ENCODE assay signal across 27 cellular contexts in the genomic region with DNA sequence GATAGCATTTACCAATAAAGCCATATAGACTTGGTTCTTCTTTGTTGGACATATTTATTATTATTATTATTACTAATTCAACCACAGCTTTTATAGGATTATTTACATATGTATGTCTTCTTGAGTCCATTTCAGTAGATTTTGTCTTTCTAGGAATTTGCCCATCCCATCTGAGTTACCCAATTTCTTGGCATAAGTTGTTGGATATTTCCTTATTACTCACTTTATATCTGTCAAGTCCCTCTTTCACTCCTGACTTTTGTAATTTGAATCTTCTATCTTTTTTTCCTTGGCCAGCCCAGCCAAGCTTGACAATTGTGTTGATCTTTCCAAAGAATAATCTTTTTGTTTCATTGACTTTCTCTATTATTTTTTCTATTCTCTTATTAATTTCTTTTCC.
"Had no signal": no experiment of that assay in that cellular context is flagged by ENCODE, and none has a peak within 500 bp of the region (broad histone marks: within the 10 kb centered on the region; RNA-seq: fewer than 3 reads in every experiment).

No MANE protein-coding gene starts in this region.

- H3K9me3 ChIP-seq: left ventricle myocardium inferior, mucosa of descending colon, ovary, right atrium auricular region, right lobe of liver, tibial nerve, upper lobe of left lung, vagina had no signal

- DNase-seq: hypothalamus; immature natural killer cell; kidney; left colon; left ventricle myocardium inferior; midbrain; mucosa of descending colon; naive thymus-derived CD4-positive, alpha-beta T cell; ovary; right lobe of liver; stimulated activated CD4-positive, alpha-beta T cell treated with anti-CD3 and anti-CD28 coated beads, Interleukin-1b, Interleukin-23, amount 100 ng/mL, for 48 hours; stimulated activated CD4-positive, alpha-beta T cell treated with anti-CD3 and anti-CD28 coated beads, Interleukin-2, amount 100 ng/mL, for 48 hours; stimulated activated CD4-positive, alpha-beta T cell treated with anti-CD3 and anti-CD28 coated beads, Interleukin-4, amount 100 ng/mL, for 4 hours; stimulated activated CD8-positive, alpha-beta memory T cell treated with anti-CD3 and anti-CD28 coated beads, Interleukin-4, amount 100 ng/mL, for 48 hours; stimulated activated naive CD4-positive, alpha-beta T cell treated with Interleukin-2 at 50 U/mL for 16 hours; stimulated activated naive CD8-positive, alpha-beta T cell treated with anti-CD3 and anti-CD28 coated beads, Interleukin-15, amount 100 ng/mL, for 72 hours; substantia nigra; upper lobe of left lung had no signal

- H3K27ac Mint-ChIP-seq: immature natural killer cell; memory B cell; naive thymus-derived CD4-positive, alpha-beta T cell; natural killer cell treated with Interleukin-12 subunit alpha and Interleukin-12 subunit beta and Interleukin-15 and Interleukin-18, amount 100 ng/mL, for 72 hours; progenitor cell of endocrine pancreas; stimulated activated memory B cell treated with anti-CD40 and anti-IgM and Interleukin-4, amounts not matched to agents 10 μg/mL and 1 μg/mL and 100 μg/mL, for 72 hours; stimulated activated naive CD8-positive, alpha-beta T cell treated with anti-CD3 and anti-CD28 coated beads, Interleukin-15, amount 100 ng/mL, for 72 hours had no signal

- H3K36me3 Mint-ChIP-seq: immature natural killer cell; memory B cell; naive thymus-derived CD4-positive, alpha-beta T cell; natural killer cell treated with Interleukin-12 subunit alpha and Interleukin-12 subunit beta and Interleukin-15 and Interleukin-18, amount 100 ng/mL, for 72 hours; stimulated activated memory B cell treated with anti-CD40 and anti-IgM and Interleukin-4, amounts not matched to agents 10 μg/mL and 1 μg/mL and 100 μg/mL, for 72 hours had no signal

- H3K4me1 Mint-ChIP-seq: immature natural killer cell; memory B cell; naive thymus-derived CD4-positive, alpha-beta T cell; stimulated activated memory B cell treated with anti-CD40 and anti-IgM and Interleukin-4, amounts not matched to agents 10 μg/mL and 1 μg/mL and 100 μg/mL, for 72 hours; stimulated activated naive CD8-positive, alpha-beta T cell treated with anti-CD3 and anti-CD28 coated beads, Interleukin-15, amount 100 ng/mL, for 72 hours had no signal

- H3K27me3 Mint-ChIP-seq: memory B cell; natural killer cell treated with Interleukin-12 subunit alpha and Interleukin-12 subunit beta and Interleukin-15 and Interleukin-18, amount 100 ng/mL, for 72 hours; progenitor cell of endocrine pancreas; stimulated activated memory B cell treated with anti-CD40 and anti-IgM and Interleukin-4, amounts not matched to agents 10 μg/mL and 1 μg/mL and 100 μg/mL, for 72 hours; stimulated activated naive CD8-positive, alpha-beta T cell treated with anti-CD3 and anti-CD28 coated beads, Interleukin-15, amount 100 ng/mL, for 72 hours had no signal

- H3K27ac ChIP-seq: left ventricle myocardium inferior, ovary, right atrium auricular region, right lobe of liver, tibial nerve, upper lobe of left lung, vagina had no signal

- H3K4me3 Mint-ChIP-seq: immature natural killer cell; memory B cell; naive thymus-derived CD4-positive, alpha-beta T cell; natural killer cell treated with Interleukin-12 subunit alpha and Interleukin-12 subunit beta and Interleukin-15 and Interleukin-18, amount 100 ng/mL, for 72 hours; stimulated activated memory B cell treated with anti-CD40 and anti-IgM and Interleukin-4, amounts not matched to agents 10 μg/mL and 1 μg/mL and 100 μg/mL, for 72 hours; stimulated activated naive CD8-positive, alpha-beta T cell treated with anti-CD3 and anti-CD28 coated beads, Interleukin-15, amount 100 ng/mL, for 72 hours had no signal

- H3K9me3 Mint-ChIP-seq: stimulated activated naive CD8-positive, alpha-beta T cell treated with anti-CD3 and anti-CD28 coated beads, Interleukin-15, amount 100 ng/mL, for 72 hours had no signal

- H3K4me1 ChIP-seq: left ventricle myocardium inferior, right atrium auricular region, right lobe of liver, tibial nerve, upper lobe of left lung, vagina had no signal

- H3K4me3 ChIP-seq: left ventricle myocardium inferior, lung, mucosa of descending colon, ovary, right atrium auricular region, right lobe of liver, smooth muscle cell, tibial nerve, upper lobe of left lung, vagina had no signal

- H3K27me3 ChIP-seq: ovary, right atrium auricular region, right lobe of liver, tibial nerve, upper lobe of left lung, vagina had no signal

- H3K36me3 ChIP-seq: left ventricle myocardium inferior, ovary, right atrium auricular region, right lobe of liver, tibial nerve, upper lobe of left lung, vagina had no signal
